15 cellular contexts compared by ENCODE assay signal in the genomic region with DNA sequence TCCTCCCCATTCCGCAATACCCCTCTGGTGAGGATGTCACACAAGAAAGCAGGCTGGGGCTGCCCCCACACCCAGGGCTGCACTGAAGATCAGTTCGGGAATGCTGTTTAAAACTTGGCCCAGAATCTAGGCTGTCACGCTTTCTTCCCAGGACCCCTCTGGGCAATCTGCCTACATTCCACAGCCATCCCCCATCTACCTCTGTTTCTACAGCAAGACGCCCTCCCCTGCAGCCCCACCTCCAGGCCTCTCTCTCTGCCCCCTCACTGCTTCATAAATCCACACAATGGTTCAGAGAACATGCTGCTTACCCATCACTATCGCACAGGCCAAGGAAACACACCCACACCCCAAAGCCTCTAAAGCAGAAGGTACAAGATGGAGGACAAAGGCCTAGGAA. TPM values are rescaled to one million over a fixed set of nuclear protein-coding genes. Genes with fewer than 3 reads are reported as not detected.
DNase-seq lines count a peak whose midpoint lies in the region; ATAC-seq and TF ChIP-seq lines count a peak whose summit lies in the region.
"Had no signal": no experiment of that assay in that cellular context is flagged by ENCODE, and none has a peak within 500 bp of the region (broad histone marks: within the 10 kb centered on the region; RNA-seq: fewer than 3 reads in every experiment).

No MANE protein-coding gene starts in this region.

- no peak overlapping the region for H3K4me3 ChIP-seq in mesodermal cell (ENCODE audit: extremely low read depth, insufficient read depth, low read length, poor library complexity, severe bottlenecking)
- H3K4me3 ChIP-seq: cardiac muscle cell, prostate gland had no signal

- no peaks in the 10 kb centered on the region for H3K9me3 ChIP-seq in mesodermal cell (ENCODE audit: control insufficient read depth, low read length)
- H3K9me3 ChIP-seq: prostate gland had no signal

- no peaks in the 10 kb centered on the region for H3K27me3 Mint-ChIP-seq in stimulated activated naive CD8-positive, alpha-beta T cell treated with anti-CD3 and anti-CD28 coated beads, Interleukin-15, Interleukin-2, amounts not matched to agents 100 ng/mL and 50 ng/mL, for 24 hours
- H3K27me3 Mint-ChIP-seq in brain = no peaks in the 10 kb centered on the region

- WGBS in mesodermal cell (ENCODE audit: insufficient coverage in 2 of 2), 2 experiments = 80 to 89% methylated on average over 3 to 4 of the region's 5 CpGs

- no peak for TF ChIP-seq CTCF in brain (conservative IDR thresholded peaks at IDR 0.05)

- no peaks in the 10 kb centered on the region for H3K9me3 Mint-ChIP-seq in stimulated activated naive CD8-positive, alpha-beta T cell treated with anti-CD3 and anti-CD28 coated beads, Interleukin-15, Interleukin-2, amounts not matched to agents 100 ng/mL and 50 ng/mL, for 24 hours
- no peaks in the 10 kb centered on the region for H3K9me3 Mint-ChIP-seq in brain

- peaks cover 43% of the 10 kb centered on the region for H3K4me1 ChIP-seq in mesodermal cell (ENCODE audit: control insufficient read depth, insufficient read depth, low read length, poor library complexity, severe bottlenecking)
- H3K4me1 ChIP-seq: prostate gland had no signal

- no peak overlapping the region for H3K4me3 Mint-ChIP-seq in stimulated activated naive CD8-positive, alpha-beta T cell treated with anti-CD3 and anti-CD28 coated beads, Interleukin-15, Interleukin-2, amounts not matched to agents 100 ng/mL and 50 ng/mL, for 24 hours
- no peak overlapping the region for H3K4me3 Mint-ChIP-seq in brain

- no peak for ATAC-seq in stimulated activated naive CD8-positive, alpha-beta T cell treated with anti-CD3 and anti-CD28 coated beads, Interleukin-15, Interleukin-2, amounts not matched to agents 100 U/mL and 50 U/mL, for 24 hours
- ATAC-seq: left colon had no signal

- peaks cover 48% of the 10 kb centered on the region for H3K4me1 Mint-ChIP-seq in stimulated activated naive CD8-positive, alpha-beta T cell treated with anti-CD3 and anti-CD28 coated beads, Interleukin-15, Interleukin-2, amounts not matched to agents 100 ng/mL and 50 ng/mL, for 24 hours (ENCODE audit: low read depth)
- peaks cover 51% of the 10 kb centered on the region for H3K4me1 Mint-ChIP-seq in brain

- peak overlapping the region; percentile 47 for H3K27ac ChIP-seq in mesodermal cell (ENCODE audit: low read depth, low read length, severe bottlenecking)
- H3K27ac ChIP-seq: cardiac muscle cell, prostate gland had no signal

- peaks cover 67% of the 10 kb centered on the region for H3K36me3 ChIP-seq in mesodermal cell (ENCODE audit: control insufficient read depth, insufficient read depth, low read length)
- H3K36me3 ChIP-seq: prostate gland had no signal

- H3K27ac Mint-ChIP-seq in stimulated activated naive CD8-positive, alpha-beta T cell treated with anti-CD3 and anti-CD28 coated beads, Interleukin-15, Interleukin-2, amounts not matched to agents 100 ng/mL and 50 ng/mL, for 24 hours = peak overlapping the region; percentile 65
- H3K27ac Mint-ChIP-seq in brain = peak overlapping the region in 4 of 5 experiments; percentile 13 to 77 (median 54)

- no peak for DNase-seq in stimulated activated naive CD8-positive, alpha-beta T cell treated with anti-CD3 and anti-CD28 coated beads, Interleukin-15, Interleukin-2, amounts not matched to agents 100 U/mL and 50 U/mL, for 24 hours
- no peak for DNase-seq in GF-D8 (lab: John Stamatoyannopoulos, UW)
- no peak for DNase-seq in NCI-H2029 treated with DMSO at 0.1 percent for 48 hours (lab: John Stamatoyannopoulos, UW)
- DNase-seq in medulla oblongata (ENCODE audit: extremely low spot score) = no peak
- DNase-seq in NCI-H345 (lab: John Stamatoyannopoulos, UW) = no peak
- DNase-seq: activated gamma-delta T cell treated with Interleukin-2 at 50 U/mL for 16 hours; effector memory CD4-positive, alpha-beta T cell; Karpas-422; left colon; NCI-H1417 had no signal

- peaks cover 78% of the 10 kb centered on the region for H3K36me3 Mint-ChIP-seq in stimulated activated naive CD8-positive, alpha-beta T cell treated with anti-CD3 and anti-CD28 coated beads, Interleukin-15, Interleukin-2, amounts not matched to agents 100 ng/mL and 50 ng/mL, for 24 hours (ENCODE audit: low read depth)
- H3K36me3 Mint-ChIP-seq in brain = peaks cover 72% of the 10 kb centered on the region

RNA-seq across cellular contexts. Expression of gene XPNPEP1, which starts 36.0 kb away (rescaled TPM):
- 43.1 TPM for polyA plus RNA-seq in brain (ENCODE audit: insufficient read depth, low read depth, low replicate concordance)
- 74.6 TPM for polyA plus RNA-seq in mesodermal cell (2013, experiment 1 of 2)
- 64.3 TPM for polyA plus RNA-seq in mesodermal cell (2013, experiment 2 of 2)
